In genomic region chr4:168666531-168666930, GRCh38 we compare ENCODE assay signal across 14 cellular contexts.
DNase-seq lines count a peak whose midpoint lies in the region; FAIRE-seq and TF ChIP-seq lines count a peak whose summit lies in the region.
"Had no signal": no experiment of that assay in that cellular context is flagged by ENCODE, and none has a peak within 500 bp of the region (broad histone marks: within the 10 kb centered on the region; RNA-seq: fewer than 3 reads in every experiment).

No MANE protein-coding gene starts in this region.

- no peaks in the 10 kb centered on the region for H3K36me3 ChIP-seq in ACC112 (ENCODE audit: insufficient read depth, low read length)
- no peaks in the 10 kb centered on the region for H3K36me3 ChIP-seq in brain microvascular endothelial cell (replicated peaks)
- H3K36me3 ChIP-seq in mesenchymal stem cell (ENCODE audit: control insufficient read depth in 1 of 2, insufficient read depth in 2 of 2, low read depth in 1 of 2, low read length in 2 of 2): no peaks in the 10 kb centered on the region
- no peaks in the 10 kb centered on the region for H3K36me3 ChIP-seq in small intestine (ENCODE audit: control insufficient read depth in 2 of 2, insufficient read depth in 2 of 2, low read length in 2 of 2)

- no peaks in the 10 kb centered on the region for H3K79me2 ChIP-seq in ACC112 (ENCODE audit: control insufficient read depth, insufficient read depth, low read length, unreplicated experiment)

- FAIRE-seq in small intestine (lab: Jason Lieb, UNC): no peak
- FAIRE-seq in D721Med (lab: Jason Lieb, UNC): no peak

- in situ Hi-C loops in brain microvascular endothelial cell (cut with HindIII; ENCODE audit: low pct_ligation_motif_present, low sequenced_read_pairs): no loop called here

- no peak overlapping the region for H4K8ac ChIP-seq in mesenchymal stem cell (ENCODE audit: low read length)

- WGBS in mesenchymal stem cell: 18% methylated on average over 2 of the region's 2 CpGs
- 68 to 78% (median 74%) methylated on average over 2 of the region's 2 CpGs for WGBS in small intestine, 3 donors

- H3K18ac ChIP-seq in mesenchymal stem cell (ENCODE audit: low read depth in 1 of 2, low read length in 2 of 2): no peak overlapping the region

- H2BK120ac ChIP-seq in mesenchymal stem cell (ENCODE audit: low read depth, low read length): no peak overlapping the region

- TF ChIP-seq CTCF in brain microvascular endothelial cell (IDR thresholded peaks at IDR 0.05; ENCODE audit: low read depth, low read length, missing control alignments) (no peak), D721Med (IDR thresholded peaks at IDR 0.05; ENCODE audit: insufficient read depth, missing control alignments) (no peak)

- no peak overlapping the region for H3K4ac ChIP-seq in mesenchymal stem cell (ENCODE audit: low read depth in 1 of 2, low read length in 2 of 2)

- no peak overlapping the region for H2BK15ac ChIP-seq in mesenchymal stem cell (ENCODE audit: low read depth, poor library complexity, severe bottlenecking)

- H3K9ac ChIP-seq in mesenchymal stem cell (ENCODE audit: low read length): no peak overlapping the region

- H3K23ac ChIP-seq in mesenchymal stem cell (ENCODE audit: low read length in 2 of 2): no peak overlapping the region

- no peak overlapping the region for H3K14ac ChIP-seq in mesenchymal stem cell (ENCODE audit: low read length in 2 of 2)

- no peak overlapping the region for H4K91ac ChIP-seq in mesenchymal stem cell (ENCODE audit: low read length)

- DNase-seq in HS-5 (ENCODE audit: low read depth): peak; percentile 36
- DNase-seq in brain microvascular endothelial cell: peak; percentile 41
- DNase-seq in mesenchymal stem cell: peak; percentile 75
- DNase-seq in small intestine: no peak
- DNase-seq in HuH-7 (ENCODE audit: low spot score): no peak
- DNase-seq in D721Med (ENCODE audit: insufficient read length, low spot score): no peak
- no peak for DNase-seq in NCI-H2029 (lab: John Stamatoyannopoulos, UW)
- DNase-seq: activated B cell treated with CpG ODN at 0.5 μM for 24 hours; activated CD8-positive, alpha-beta memory T cell treated with anti-CD3 and anti-CD28 coated beads, Interleukin-2, amount 50 U/mL, for 48 hours; DMS 273 treated with DMSO at 0.1 percent for 48 hours; mesendoderm; NCI-H446; SW 1271 had no signal

- no peaks in the 10 kb centered on the region for H3K9me3 ChIP-seq in mesenchymal stem cell (ENCODE audit: control insufficient read depth, low read length)
- H3K9me3 ChIP-seq in small intestine (ENCODE audit: control insufficient read depth, low read depth): no peaks in the 10 kb centered on the region

- H3K79me1 ChIP-seq in mesenchymal stem cell (replicated peaks; ENCODE audit: low read length, poor library complexity, severe bottlenecking): peaks cover 6% of the 10 kb centered on the region

- H3K4me1 ChIP-seq in ACC112 (ENCODE audit: control insufficient read depth, insufficient read depth, low read length, unreplicated experiment): peaks cover 22% of the 10 kb centered on the region
- peaks cover 4% of the 10 kb centered on the region for H3K4me1 ChIP-seq in mesenchymal stem cell (ENCODE audit: control insufficient read depth, insufficient read depth, low read depth, low read length)
- peaks cover 0 to 3% of the 10 kb centered on the region in 2 donors for H3K4me1 ChIP-seq in small intestine (ENCODE audit: control insufficient read depth in 2 of 2, insufficient read depth in 1 of 2, low read depth in 1 of 2, low read length in 1 of 2)

- H3K4me2 ChIP-seq in mesenchymal stem cell (ENCODE audit: low read length, poor library complexity, severe bottlenecking): no peak overlapping the region

- no peak overlapping the region for H2BK5ac ChIP-seq in mesenchymal stem cell (ENCODE audit: low read depth, low read length, poor library complexity, severe bottlenecking)

- H3K27me3 ChIP-seq in ACC112 (ENCODE audit: insufficient read depth, low read length): no peaks in the 10 kb centered on the region
- H3K27me3 ChIP-seq in brain microvascular endothelial cell (replicated peaks): no peaks in the 10 kb centered on the region
- no peaks in the 10 kb centered on the region for H3K27me3 ChIP-seq in mesenchymal stem cell (ENCODE audit: control insufficient read depth in 1 of 2, insufficient read depth in 1 of 2, low read length in 2 of 2)
- H3K27me3 ChIP-seq in small intestine (ENCODE audit: control insufficient read depth in 2 of 2, insufficient read depth in 2 of 2, low read length in 2 of 2): no peaks in the 10 kb centered on the region

- H2AFZ ChIP-seq in ACC112 (ENCODE audit: low read length, unreplicated experiment) (peak overlapping the region; percentile 7), mesenchymal stem cell (ENCODE audit: low read depth, low read length) (no peak overlapping the region)

- H2BK12ac ChIP-seq in mesenchymal stem cell (ENCODE audit: low read length in 2 of 2): no peak overlapping the region

- H3K4me3 ChIP-seq in ACC112 (ENCODE audit: low read depth, low read length) (no peak overlapping the region), brain microvascular endothelial cell (ENCODE audit: low read depth, low read length) (no peak overlapping the region), mesenchymal stem cell (ENCODE audit: insufficient read depth in 1 of 2, low read depth in 1 of 2, low read length in 2 of 2) (no peak overlapping the region), small intestine (ENCODE audit: low read depth in 1 of 2, low read length in 2 of 2) (no peak overlapping the region)

- peak overlapping the region; percentile 8; the same call in 1 of the 2 replicates for H3K27ac ChIP-seq in ACC112 (ENCODE audit: low read depth, low read length)
- H3K27ac ChIP-seq in brain microvascular endothelial cell: peak overlapping the region; percentile 53
- no peak overlapping the region for H3K27ac ChIP-seq in mesenchymal stem cell (ENCODE audit: low read length, poor library complexity, severe bottlenecking)
- H3K27ac ChIP-seq in small intestine (ENCODE audit: low read depth in 1 of 2, low read length in 1 of 2): no peak overlapping the region

- no peak overlapping the region for H2AK5ac ChIP-seq in mesenchymal stem cell (ENCODE audit: low read length, severe bottlenecking)

Comparison
In these comparisons a context has a peak if more than half of its experiments do, and no peak if none do; other contexts are left out.
1. H3K27ac ChIP-seq: peak in ACC112 (single experiment) and brain microvascular endothelial cell (single experiment); none in mesenchymal stem cell (single experiment) and small intestine (0 of 2).
2. DNase-seq: peak in HS-5 (single experiment), brain microvascular endothelial cell (single experiment) and mesenchymal stem cell (single experiment); none in small intestine (single experiment), HuH-7 (single experiment), D721Med (single experiment) and NCI-H2029 (single experiment).